Comparison of ENCODE assay signal across 21 cellular contexts in the genomic region with DNA sequence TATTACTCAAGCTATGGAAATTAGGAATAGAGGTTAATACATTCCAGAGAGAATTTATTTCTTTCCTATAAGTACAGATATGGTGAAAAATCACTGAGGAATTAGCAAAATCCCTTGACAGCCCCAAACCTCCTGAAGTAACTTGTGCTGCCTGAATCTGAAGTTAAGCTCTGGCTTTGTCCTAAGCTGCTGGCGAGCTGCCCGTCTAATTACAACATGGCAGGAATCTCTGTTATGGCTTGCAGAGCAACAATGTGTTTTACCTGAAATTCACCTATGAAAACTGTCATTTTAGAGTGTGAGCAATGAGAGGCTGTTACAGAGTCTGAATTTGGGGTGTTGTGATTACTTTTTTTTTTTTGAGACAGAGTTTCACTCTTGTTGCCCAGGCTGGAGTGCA. TPM values are rescaled to one million over a fixed set of nuclear protein-coding genes. Genes with fewer than 3 reads are reported as not detected.
"Had no signal": no experiment of that assay in that cellular context is flagged by ENCODE, and none has a peak within 500 bp of the region (broad histone marks: within the 10 kb centered on the region; RNA-seq: fewer than 3 reads in every experiment).

No MANE protein-coding gene starts in this region.

- H3K9me3 ChIP-seq: psoas muscle, right lobe of liver had no signal

- DNase-seq: activated CD4-positive, alpha-beta T cell treated with anti-CD3 and anti-CD28 coated beads for 4 hours; activated CD8-positive, alpha-beta T cell treated with anti-CD3 and anti-CD28 coated beads for 36 hours; activated effector memory CD4-positive, alpha-beta T cell treated with anti-CD3 and anti-CD28 coated beads, Interleukin-2, amount 50 U/mL, for 16 hours; activated T-cell treated with anti-CD3 and anti-CD28 coated beads, Interleukin-2, amount 50 U/mL, for 4 hours; amygdala; brain microvascular endothelial cell; cerebellar nuclear complex; effector memory CD8-positive, alpha-beta T cell; psoas muscle; stimulated activated CD4-positive, alpha-beta T cell treated with anti-CD3 and anti-CD28 coated beads, Interleukin-4, amount 100 ng/mL, for 4 hours; stimulated activated CD8-positive, alpha-beta memory T cell treated with anti-CD3 and anti-CD28 coated beads, Interleukin-4, amount 100 ng/mL, for 48 hours; stimulated activated naive CD8-positive, alpha-beta T cell treated with anti-CD3 and anti-CD28 coated beads, Interleukin-15, Interleukin-2, amounts not matched to agents 100 U/mL and 50 U/mL, for 24 hours; T-helper 17 cell; trophoblast cell had no signal

- H3K36me3 ChIP-seq: brain microvascular endothelial cell, right lobe of liver had no signal

- H3K4me3 ChIP-seq: psoas muscle, right lobe of liver, smooth muscle cell had no signal

- H3K27ac Mint-ChIP-seq: activated CD8-positive, alpha-beta T cell treated with anti-CD3 and anti-CD28 coated beads for 36 hours; activated naive CD4-positive, alpha-beta T cell treated with anti-CD3 and anti-CD28 coated beads, Interleukin-2, amount 50 U/mL, for 72 hours; dendritic cell treated with granulocyte-macrophage colony-stimulating factor and Interleukin-4, amounts not matched to agents 40 ng/mL and 50 ng/mL, for 4 days; effector memory CD8-positive, alpha-beta T cell; T-helper 17 cell; WTC11 had no signal

- H3K27me3 Mint-ChIP-seq: dendritic cell treated with granulocyte-macrophage colony-stimulating factor and Interleukin-4, amounts not matched to agents 40 ng/mL and 50 ng/mL, for 4 days had no signal

- H3K4me1 Mint-ChIP-seq: T-helper 17 cell had no signal

- H3K27ac ChIP-seq: brain microvascular endothelial cell, psoas muscle, right lobe of liver had no signal

- H3K4me3 Mint-ChIP-seq: activated CD8-positive, alpha-beta T cell treated with anti-CD3 and anti-CD28 coated beads for 36 hours; activated T-cell treated with anti-CD3 and anti-CD28 coated beads, Interleukin-2, amount 50 U/mL, for 4 hours; dendritic cell treated with granulocyte-macrophage colony-stimulating factor and Interleukin-4, amounts not matched to agents 40 ng/mL and 50 ng/mL, for 4 days; effector memory CD8-positive, alpha-beta T cell; T-helper 17 cell; WTC11 had no signal

- H3K36me3 Mint-ChIP-seq: activated naive CD4-positive, alpha-beta T cell treated with anti-CD3 and anti-CD28 coated beads, Interleukin-2, amount 50 U/mL, for 72 hours; WTC11 had no signal

- H3K4me1 ChIP-seq: psoas muscle, right lobe of liver had no signal

- H3K27me3 ChIP-seq: brain microvascular endothelial cell, right lobe of liver had no signal

- H3K9me3 Mint-ChIP-seq: activated CD8-positive, alpha-beta T cell treated with anti-CD3 and anti-CD28 coated beads for 36 hours; activated naive CD4-positive, alpha-beta T cell treated with anti-CD3 and anti-CD28 coated beads, Interleukin-2, amount 50 U/mL, for 72 hours; activated T-cell treated with anti-CD3 and anti-CD28 coated beads, Interleukin-2, amount 50 U/mL, for 4 hours; dendritic cell treated with granulocyte-macrophage colony-stimulating factor and Interleukin-4, amounts not matched to agents 40 ng/mL and 50 ng/mL, for 4 days; effector memory CD8-positive, alpha-beta T cell; WTC11 had no signal

RNA-seq across cellular contexts. Expression of a gene that starts 22.5 kb away (rescaled TPM):
- total RNA-seq: activated CD8-positive, alpha-beta T cell treated with anti-CD3 and anti-CD28 coated beads for 36 hours; activated naive CD4-positive, alpha-beta T cell treated with anti-CD3 and anti-CD28 coated beads, Interleukin-2, amount 50 U/mL, for 72 hours; epithelial cell of proximal tubule; smooth muscle cell; T-helper 17 cell; WTC11 had no signal
- polyA plus RNA-seq: neural cell, smooth muscle cell had no signal
